11 cellular contexts compared by ENCODE assay signal in the genomic region with DNA sequence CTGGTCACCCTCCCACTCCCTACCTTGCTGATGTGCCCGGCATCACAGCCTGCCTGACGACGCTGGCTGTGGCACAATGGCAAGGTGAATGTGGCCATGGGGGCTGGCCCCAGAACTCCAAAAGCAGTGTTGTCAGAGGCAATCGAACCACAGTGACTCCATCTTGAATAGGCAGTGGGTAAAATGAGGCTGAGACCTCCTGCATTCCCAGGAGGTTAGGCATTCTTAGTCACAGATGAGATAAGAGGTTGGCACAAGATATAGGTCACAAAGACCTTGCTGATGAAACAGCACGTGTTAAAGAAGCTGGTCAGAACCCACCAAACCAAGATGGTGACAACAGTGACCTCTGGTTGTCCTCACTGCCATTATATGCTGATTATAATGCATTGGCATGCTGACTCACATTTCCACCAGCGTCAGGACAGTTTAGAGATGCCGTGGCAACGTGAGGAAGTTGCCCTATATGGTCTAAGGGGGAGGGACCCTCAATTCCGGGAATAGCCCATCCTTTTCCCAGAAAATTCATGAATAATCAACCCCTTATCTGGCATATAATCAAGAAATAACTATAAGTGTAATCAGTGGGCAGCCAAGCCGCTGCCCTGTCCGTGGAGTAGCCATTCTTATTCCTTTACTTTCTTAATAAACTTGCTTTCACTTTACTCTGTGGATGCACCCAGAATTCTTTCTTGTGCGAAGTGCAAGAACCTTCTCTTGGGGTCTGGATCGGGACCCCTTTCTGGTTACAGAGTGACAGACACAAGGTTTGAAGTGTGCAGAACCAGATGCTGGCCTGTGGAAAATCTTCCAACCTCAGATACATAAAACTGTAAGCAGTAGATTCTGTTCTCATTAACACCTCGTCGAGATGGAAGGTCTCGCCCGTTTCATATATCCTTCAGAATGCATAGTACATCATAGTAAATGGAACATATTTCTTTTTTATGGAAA. TPM values are rescaled to one million over a fixed set of nuclear protein-coding genes. Genes with fewer than 3 reads are reported as not detected.
DNase-seq lines count a peak whose midpoint lies in the region; TF ChIP-seq lines count a peak whose summit lies in the region.
"Had no signal": no experiment of that assay in that cellular context is flagged by ENCODE, and none has a peak within 500 bp of the region (broad histone marks: within the 10 kb centered on the region; RNA-seq: fewer than 3 reads in every experiment).

No MANE protein-coding gene starts in this region.

- CTCF ChIA-PET in CD8-positive, alpha-beta memory T cell (lab: Charles Lee) = no interaction called here
- CTCF ChIA-PET in HEK293T (lab: Yijun Ruan, JAX) = no interaction called here

- peaks cover 0 to 4% (median 0%) of the 10 kb centered on the region in 3 donors for H3K36me3 Mint-ChIP-seq in CD8-positive, alpha-beta memory T cell

- peak overlapping the region in 4 of 7 donors; percentile 9 to 72 (median 58) for H3K4me3 Mint-ChIP-seq in CD8-positive, alpha-beta memory T cell

- H3K4me1 ChIP-seq in CD8-positive, alpha-beta memory T cell (ENCODE audit: insufficient read depth, low read length) = no peaks in the 10 kb centered on the region

- H3K27ac Mint-ChIP-seq in CD8-positive, alpha-beta memory T cell = no peak overlapping the region

- no peaks in the 10 kb centered on the region for H3K36me3 ChIP-seq in CD8-positive, alpha-beta memory T cell (ENCODE audit: insufficient read depth, low read length)

- no peak for DNase-seq in CD8-positive, alpha-beta memory T cell
- peak; percentile 99 for DNase-seq in M059J (ENCODE audit: low read depth)
- DNase-seq in amniotic stem cell (lab: John Stamatoyannopoulos, UW) = peak; percentile 78
- peak; percentile 61 for DNase-seq in myocyte (ENCODE audit: low read depth)
- no peak for DNase-seq in DMS153 (lab: John Stamatoyannopoulos, UW)
- DNase-seq in HEK293T (ENCODE audit: extremely low spot score) = no peak
- no peak for DNase-seq in NCI-H1105 treated with DMSO at 0.1 percent for 48 hours (lab: John Stamatoyannopoulos, UW)
- no peak for DNase-seq in SKM-1 (lab: John Stamatoyannopoulos, UW; ENCODE audit: unreplicated experiment)
- DNase-seq: activated gamma-delta T cell treated with Interleukin-2 at 50 U/mL for 16 hours, NCI-H1092 had no signal

- H3K27me3 ChIP-seq in CD8-positive, alpha-beta memory T cell (ENCODE audit: insufficient read depth, low read length, poor library complexity, severe bottlenecking) = peaks cover 7% of the 10 kb centered on the region

- H3K4me1 Mint-ChIP-seq in CD8-positive, alpha-beta memory T cell = peaks cover 0 to 12% (median 0%) of the 10 kb centered on the region in 3 donors

- H3K9me3 Mint-ChIP-seq in CD8-positive, alpha-beta memory T cell = peaks cover 0 to 5% (median 0%) of the 10 kb centered on the region in 5 donors

- no peak overlapping the region for H3K27ac ChIP-seq in CD8-positive, alpha-beta memory T cell (ENCODE audit: low read depth, low read length)

- H3K4me3 ChIP-seq in CD8-positive, alpha-beta memory T cell (ENCODE audit: low read length) = no peak overlapping the region

- POLR2A ChIA-PET in CD8-positive, alpha-beta memory T cell (lab: Charles Lee) = no interaction called here
- POLR2A ChIA-PET in HEK293T (lab: Yijun Ruan, JAX) = no interaction called here

- H3K9me3 ChIP-seq in CD8-positive, alpha-beta memory T cell (ENCODE audit: low read length) = no peaks in the 10 kb centered on the region

- H3K27me3 Mint-ChIP-seq in CD8-positive, alpha-beta memory T cell = peaks cover 17 to 58% of the 10 kb centered on the region in 2 donors

TF ChIP-seq in HEK293T, 16 proteins besides CTCF, POLR2A, EP300 and RAD21:
- TF ChIP-seq ELF4 (IDR thresholded peaks at IDR 0.05) (no peak), LEF1 (IDR thresholded peaks at IDR 0.05; ENCODE audit: borderline replicate concordance) (no peak), NFRKB (IDR thresholded peaks at IDR 0.05) (no peak), BHLHE40 (IDR thresholded peaks at IDR 0.05; ENCODE audit: borderline replicate concordance) (no peak), ARNT (IDR thresholded peaks at IDR 0.05) (no peak), PKNOX1 (IDR thresholded peaks at IDR 0.05) (no peak), SP1 (IDR thresholded peaks at IDR 0.05) (no peak), TARDBP (IDR thresholded peaks at IDR 0.05) (no peak), ZNF384 (IDR thresholded peaks at IDR 0.05) (no peak), HDGF (IDR thresholded peaks at IDR 0.05; ENCODE audit: borderline replicate concordance) (no peak), FOXK2 (IDR thresholded peaks at IDR 0.05) (no peak), FOXM1 (IDR thresholded peaks at IDR 0.05; ENCODE audit: borderline replicate concordance) (no peak), SUZ12 (IDR thresholded peaks at IDR 0.05) (no peak), CTBP1 (IDR thresholded peaks at IDR 0.05; ENCODE audit: borderline replicate concordance) (no peak), L3MBTL2 (conservative IDR thresholded peaks at IDR 0.05) (no peak), FOXA1 (IDR thresholded peaks at IDR 0.05) (no peak)

RNA-seq across cellular contexts. Expression of gene CLDN24, which starts 26.8 kb away (rescaled TPM):
- not detected for total RNA-seq in CD8-positive, alpha-beta memory T cell
- polyA plus RNA-seq in CD8-positive, alpha-beta memory T cell = not detected
- not detected in 2 replicates for total RNA-seq in M059J (2014; rRNA removed; shearing (Covaris generic))
- total RNA-seq in myocyte = not detected in 2 replicates
- polyA plus RNA-seq in myocyte (2012) = not detected
- total RNA-seq: mononuclear cell had no signal

RNA-seq across cellular contexts. Expression of gene CLDN22, which starts 28.9 kb away (rescaled TPM):
- total RNA-seq in CD8-positive, alpha-beta memory T cell = not detected
- polyA plus RNA-seq in CD8-positive, alpha-beta memory T cell = not detected
- 0.05 TPM in 1 of 2 replicates, not detected in the other for total RNA-seq in M059J (2014; rRNA removed; shearing (Covaris generic))
- not detected in 2 replicates for total RNA-seq in myocyte
- 0.05 TPM for polyA plus RNA-seq in myocyte (2012)
- total RNA-seq: mononuclear cell had no signal

Comparison
In these comparisons a context has a peak if more than half of its experiments do, and no peak if none do; other contexts are left out.
1. DNase-seq: peak in M059J (single experiment), amniotic stem cell (single experiment) and myocyte (single experiment); none in CD8-positive, alpha-beta memory T cell (0 of 5), DMS153 (single experiment), HEK293T (single experiment), NCI-H1105 treated with DMSO at 0.1 percent for 48 hours (single experiment) and SKM-1 (single experiment).